In the genomic region with DNA sequence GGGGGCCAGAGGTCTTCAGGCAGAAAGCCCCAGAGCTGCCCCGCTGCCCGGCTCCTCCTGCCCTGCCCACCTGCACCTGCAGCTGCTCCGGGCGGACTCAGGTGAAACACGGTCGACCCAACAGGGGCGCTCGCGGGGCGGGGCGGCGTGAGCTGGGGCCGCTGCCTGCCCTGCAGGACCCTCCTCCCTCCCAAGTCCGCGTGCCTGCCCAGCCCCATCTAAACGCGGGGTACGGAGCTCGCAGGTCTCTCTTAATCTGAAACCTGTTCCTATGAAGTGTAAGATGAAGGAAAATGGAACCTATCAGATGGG, we compare ENCODE assay signal across 6 cellular contexts. TPM values are rescaled to one million over a fixed set of nuclear protein-coding genes. Genes with fewer than 3 reads are reported as not detected.
DNase-seq lines count a peak whose midpoint lies in the region; FAIRE-seq and TF ChIP-seq lines count a peak whose summit lies in the region.

No MANE protein-coding gene starts in this region.

- H3K27me3 ChIP-seq in osteoblast (ENCODE audit: insufficient read depth, low read length): no peaks in the 10 kb centered on the region

- peaks cover 10% of the 10 kb centered on the region for H3K36me3 Mint-ChIP-seq in activated T-helper 2 cell treated with anti-CD3 and anti-CD28 coated beads, Interferon-gamma antibody, Interleukin-2, Interleukin-4, amounts not matched to agents 10 μg/mL and 5 μg/mL and 100 μg/mL, durations not matched to agents 14 hours and 24 hours and 36 hours (ENCODE audit: low read depth)

- H3K4me1 ChIP-seq in osteoblast (ENCODE audit: insufficient read depth, low read length): peaks cover 9% of the 10 kb centered on the region

- no peak overlapping the region for H2AFZ ChIP-seq in osteoblast (ENCODE audit: low read length)

- H3K79me2 ChIP-seq in osteoblast (ENCODE audit: insufficient read depth, low read length): no peaks in the 10 kb centered on the region

- H3K9me3 ChIP-seq in osteoblast (ENCODE audit: low read depth, low read length): no peaks in the 10 kb centered on the region

- H3K27ac Mint-ChIP-seq in activated T-helper 2 cell treated with anti-CD3 and anti-CD28 coated beads, Interferon-gamma antibody, Interleukin-2, Interleukin-4, amounts not matched to agents 10 μg/mL and 5 μg/mL and 100 μg/mL, durations not matched to agents 14 hours and 24 hours and 36 hours: peak overlapping the region; percentile 60

- no peaks in the 10 kb centered on the region for H3K36me3 ChIP-seq in osteoblast (ENCODE audit: insufficient read depth, low read length)

- H3K9me3 Mint-ChIP-seq in activated T-helper 2 cell treated with anti-CD3 and anti-CD28 coated beads, Interferon-gamma antibody, Interleukin-2, Interleukin-4, amounts not matched to agents 10 μg/mL and 5 μg/mL and 100 μg/mL, durations not matched to agents 14 hours and 24 hours and 36 hours: no peaks in the 10 kb centered on the region

- peaks cover 2% of the 10 kb centered on the region for H4K20me1 ChIP-seq in osteoblast (ENCODE audit: insufficient read depth, low read length)

- DNase-seq in HFF-Myc (ENCODE audit: extremely low read depth, low read depth) (no peak), osteoblast (ENCODE audit: insufficient read length, low spot score, missing footprints) (no peak), HTR-8/SVneo (ENCODE audit: insufficient read length, low spot score) (no peak), HK-2 (ENCODE audit: unreplicated experiment) (no peak), NK-92 (lab: John Stamatoyannopoulos, UW; ENCODE audit: unreplicated experiment) (no peak)
- DNase-seq in activated T-helper 2 cell treated with anti-CD3 and anti-CD28 coated beads, Interferon-gamma antibody, Interleukin-2, Interleukin-4, amounts not matched to agents 10 μg/mL and 5 μg/mL and 100 μg/mL, durations not matched to agents 14 hours and 24 hours and 36 hours (ENCODE audit: low spot score): no peak

- TF ChIP-seq CTCF in HFF-Myc (IDR thresholded peaks at IDR 0.05; ENCODE audit: low read depth, low read length, missing control alignments) (no peak), osteoblast (IDR thresholded peaks at IDR 0.05; ENCODE audit: extremely low read depth, low read depth, low read length) (no peak)

- H3K4me1 Mint-ChIP-seq in activated T-helper 2 cell treated with anti-CD3 and anti-CD28 coated beads, Interferon-gamma antibody, Interleukin-2, Interleukin-4, amounts not matched to agents 10 μg/mL and 5 μg/mL and 100 μg/mL, durations not matched to agents 14 hours and 24 hours and 36 hours (ENCODE audit: low read depth): peaks cover 12% of the 10 kb centered on the region

- peak overlapping the region; percentile 72 for H3K4me2 ChIP-seq in osteoblast (ENCODE audit: insufficient read depth, low read length)

- peak overlapping the region; percentile 73 for H3K4me3 Mint-ChIP-seq in activated T-helper 2 cell treated with anti-CD3 and anti-CD28 coated beads, Interferon-gamma antibody, Interleukin-2, Interleukin-4, amounts not matched to agents 10 μg/mL and 5 μg/mL and 100 μg/mL, durations not matched to agents 14 hours and 24 hours and 36 hours (ENCODE audit: low read depth)

- FAIRE-seq in HTR-8/SVneo (lab: Jason Lieb, UNC): no peak

- no peaks in the 10 kb centered on the region for H3K27me3 Mint-ChIP-seq in activated T-helper 2 cell treated with anti-CD3 and anti-CD28 coated beads, Interferon-gamma antibody, Interleukin-2, Interleukin-4, amounts not matched to agents 10 μg/mL and 5 μg/mL and 100 μg/mL, durations not matched to agents 14 hours and 24 hours and 36 hours (ENCODE audit: low read depth)

- no peak overlapping the region for H3K27ac ChIP-seq in osteoblast (ENCODE audit: low read depth, low read length)

- intact Hi-C loops in activated T-helper 2 cell treated with anti-CD3 and anti-CD28 coated beads, Interferon-gamma antibody, Interleukin-2, Interleukin-4, amounts not matched to agents 10 μg/mL and 5 μg/mL and 100 μg/mL, durations not matched to agents 14 hours and 24 hours and 36 hours (cut with micrococcal nuclease): loop anchor here (2.0 kb wide), 1 partner anchor 71 kb away; the partner anchor contains the start of gene UBE2I

- H3K4me3 ChIP-seq in HFF-Myc (replicated peaks; ENCODE audit: low read depth, low read length) (peak overlapping the region; percentile 21), osteoblast (ENCODE audit: insufficient read depth, low read length) (peak overlapping the region; percentile 52)

RNA-seq across cellular contexts. Expression of gene GNPTG, which starts 28.1 kb away (rescaled TPM):
- 21.3 and 24.1 TPM in 2 replicates for total RNA-seq in activated T-helper 2 cell treated with anti-CD3 and anti-CD28 coated beads, Interferon-gamma antibody, Interleukin-2, Interleukin-4, amounts not matched to agents 10 μg/mL and 5 μg/mL and 100 μg/mL, durations not matched to agents 14 hours and 24 hours and 36 hours
- total RNA-seq in osteoblast: 67.8 and 69.1 TPM in 2 replicates

RNA-seq across cellular contexts. Expression of gene TSR3, which starts 28.1 kb away (rescaled TPM):
- total RNA-seq in activated T-helper 2 cell treated with anti-CD3 and anti-CD28 coated beads, Interferon-gamma antibody, Interleukin-2, Interleukin-4, amounts not matched to agents 10 μg/mL and 5 μg/mL and 100 μg/mL, durations not matched to agents 14 hours and 24 hours and 36 hours: 64.1 and 72.9 TPM in 2 replicates
- 53.6 and 57.8 TPM in 2 replicates for total RNA-seq in osteoblast

RNA-seq across cellular contexts. Expression of gene UNKL, which starts 34.7 kb away (rescaled TPM):
- 36.3 and 44.6 TPM in 2 replicates for total RNA-seq in activated T-helper 2 cell treated with anti-CD3 and anti-CD28 coated beads, Interferon-gamma antibody, Interleukin-2, Interleukin-4, amounts not matched to agents 10 μg/mL and 5 μg/mL and 100 μg/mL, durations not matched to agents 14 hours and 24 hours and 36 hours
- total RNA-seq in osteoblast: 10.1 and 12.7 TPM in 2 replicates

RNA-seq across cellular contexts. Expression of gene UQCC4, which starts 40.7 kb away (rescaled TPM):
- 17.8 and 21.3 TPM in 2 replicates for total RNA-seq in activated T-helper 2 cell treated with anti-CD3 and anti-CD28 coated beads, Interferon-gamma antibody, Interleukin-2, Interleukin-4, amounts not matched to agents 10 μg/mL and 5 μg/mL and 100 μg/mL, durations not matched to agents 14 hours and 24 hours and 36 hours
- total RNA-seq in osteoblast: 7.6 and 8.3 TPM in 2 replicates

RNA-seq across cellular contexts. Expression of gene BAIAP3, which starts 46.4 kb away (rescaled TPM):
- 0.21 and 0.32 TPM in 2 replicates for total RNA-seq in activated T-helper 2 cell treated with anti-CD3 and anti-CD28 coated beads, Interferon-gamma antibody, Interleukin-2, Interleukin-4, amounts not matched to agents 10 μg/mL and 5 μg/mL and 100 μg/mL, durations not matched to agents 14 hours and 24 hours and 36 hours
- under 0.01 and 0.29 TPM in 2 replicates for total RNA-seq in osteoblast
